In the genomic region with DNA sequence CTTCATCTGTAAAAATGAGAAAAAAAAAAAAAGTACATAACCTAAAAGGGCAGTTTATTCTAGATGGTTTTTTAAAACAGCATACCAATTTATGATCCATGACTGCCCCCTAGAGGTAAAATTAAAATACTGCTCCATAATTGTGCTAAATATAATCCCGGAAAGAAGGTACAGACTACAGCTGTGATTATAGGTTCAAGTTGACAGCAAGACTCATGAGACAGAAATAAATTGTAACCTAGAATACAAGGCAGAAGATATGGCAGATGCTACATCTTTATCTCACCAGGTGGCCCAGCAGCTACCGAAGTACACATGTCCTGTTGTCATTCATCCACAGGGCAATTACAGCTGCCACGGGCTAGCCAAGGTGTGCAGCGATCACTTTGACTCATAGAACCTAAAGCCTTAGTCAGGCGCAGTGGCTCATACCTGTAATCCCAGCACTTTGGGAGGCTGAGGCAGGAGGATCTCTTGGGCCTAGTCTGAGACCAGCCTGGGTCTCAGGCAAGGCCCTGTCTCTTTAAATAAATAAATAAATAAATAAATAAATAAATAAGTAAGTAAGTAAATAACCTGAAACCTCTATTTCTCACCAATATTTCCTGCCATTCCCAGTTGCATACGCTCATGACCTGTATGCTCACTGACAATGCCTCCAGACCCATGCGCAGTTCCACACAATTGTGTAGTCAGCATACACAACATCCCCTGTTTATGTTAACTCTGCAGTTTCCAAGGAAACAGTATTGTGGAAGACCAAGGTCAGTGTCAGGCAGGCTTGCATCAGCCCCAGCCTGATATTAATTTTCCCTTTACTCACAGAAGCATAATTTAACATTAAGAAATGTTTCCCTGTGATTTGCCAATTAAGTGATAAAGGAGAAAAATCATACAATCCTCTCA, we compare ENCODE assay signal across 1 cellular context.
TF ChIP-seq lines count a peak whose summit lies in the region.

No MANE protein-coding gene starts in this region.

TF ChIP-seq in SK-N-SH treated with all-trans-retinoic acid at 6 μM for 48 hours, 23 proteins besides CTCF, POLR2A, EP300 and RAD21 (continued from another document):
- TF ChIP-seq, protein P1, sequence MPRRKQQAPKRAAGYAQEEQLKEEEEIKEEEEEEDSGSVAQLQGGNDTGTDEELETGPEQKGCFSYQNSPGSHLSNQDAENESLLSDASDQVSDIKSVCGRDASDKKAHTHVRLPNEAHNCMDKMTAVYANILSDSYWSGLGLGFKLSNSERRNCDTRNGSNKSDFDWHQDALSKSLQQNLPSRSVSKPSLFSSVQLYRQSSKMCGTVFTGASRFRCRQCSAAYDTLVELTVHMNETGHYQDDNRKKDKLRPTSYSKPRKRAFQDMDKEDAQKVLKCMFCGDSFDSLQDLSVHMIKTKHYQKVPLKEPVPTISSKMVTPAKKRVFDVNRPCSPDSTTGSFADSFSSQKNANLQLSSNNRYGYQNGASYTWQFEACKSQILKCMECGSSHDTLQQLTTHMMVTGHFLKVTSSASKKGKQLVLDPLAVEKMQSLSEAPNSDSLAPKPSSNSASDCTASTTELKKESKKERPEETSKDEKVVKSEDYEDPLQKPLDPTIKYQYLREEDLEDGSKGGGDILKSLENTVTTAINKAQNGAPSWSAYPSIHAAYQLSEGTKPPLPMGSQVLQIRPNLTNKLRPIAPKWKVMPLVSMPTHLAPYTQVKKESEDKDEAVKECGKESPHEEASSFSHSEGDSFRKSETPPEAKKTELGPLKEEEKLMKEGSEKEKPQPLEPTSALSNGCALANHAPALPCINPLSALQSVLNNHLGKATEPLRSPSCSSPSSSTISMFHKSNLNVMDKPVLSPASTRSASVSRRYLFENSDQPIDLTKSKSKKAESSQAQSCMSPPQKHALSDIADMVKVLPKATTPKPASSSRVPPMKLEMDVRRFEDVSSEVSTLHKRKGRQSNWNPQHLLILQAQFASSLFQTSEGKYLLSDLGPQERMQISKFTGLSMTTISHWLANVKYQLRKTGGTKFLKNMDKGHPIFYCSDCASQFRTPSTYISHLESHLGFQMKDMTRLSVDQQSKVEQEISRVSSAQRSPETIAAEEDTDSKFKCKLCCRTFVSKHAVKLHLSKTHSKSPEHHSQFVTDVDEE (CRISPR knock-in tag; IDR thresholded peaks at IDR 0.05): no peak
- TF ChIP-seq ESRRG (CRISPR knock-in tag; IDR thresholded peaks at IDR 0.05): no peak
- no peak for TF ChIP-seq RARB (CRISPR knock-in tag; IDR thresholded peaks at IDR 0.05)
- TF ChIP-seq CSDC2 (CRISPR knock-in tag; IDR thresholded peaks at IDR 0.05): no peak
- TF ChIP-seq ARNTL (CRISPR knock-in tag; IDR thresholded peaks at IDR 0.05; ENCODE audit: borderline replicate concordance, low read depth): no peak
- no peak for TF ChIP-seq TOX (CRISPR knock-in tag; IDR thresholded peaks at IDR 0.05; ENCODE audit: borderline replicate concordance)
- TF ChIP-seq TCF4 (CRISPR knock-in tag; IDR thresholded peaks at IDR 0.05; ENCODE audit: borderline replicate concordance): no peak
